In genomic region chr10:92183199-92183598, GRCh38 we compare ENCODE assay signal across 9 cellular contexts.
"Had no signal": no experiment of that assay in that cellular context is flagged by ENCODE, and none has a peak within 500 bp of the region (broad histone marks: within the 10 kb centered on the region; RNA-seq: fewer than 3 reads in every experiment).

No MANE protein-coding gene starts in this region.

- ATAC-seq: GM23338, HCT116, HepG2 had no signal

- H2AFZ ChIP-seq: GM23338 had no signal

- H3K4me3 ChIP-seq: GM23338, HAP-1 had no signal

- H3K36me3 ChIP-seq: HAP-1 had no signal

- H3K4me2 ChIP-seq: GM23338 had no signal

- DNase-seq: H7, HFFc6, KG1 had no signal

- H3K9me3 ChIP-seq: HAP-1 had no signal

- FAIRE-seq: H1, HepG2 had no signal

- H3K27ac ChIP-seq: HL-60 had no signal
